1 cellular context compared by ENCODE assay signal in the genomic region with DNA sequence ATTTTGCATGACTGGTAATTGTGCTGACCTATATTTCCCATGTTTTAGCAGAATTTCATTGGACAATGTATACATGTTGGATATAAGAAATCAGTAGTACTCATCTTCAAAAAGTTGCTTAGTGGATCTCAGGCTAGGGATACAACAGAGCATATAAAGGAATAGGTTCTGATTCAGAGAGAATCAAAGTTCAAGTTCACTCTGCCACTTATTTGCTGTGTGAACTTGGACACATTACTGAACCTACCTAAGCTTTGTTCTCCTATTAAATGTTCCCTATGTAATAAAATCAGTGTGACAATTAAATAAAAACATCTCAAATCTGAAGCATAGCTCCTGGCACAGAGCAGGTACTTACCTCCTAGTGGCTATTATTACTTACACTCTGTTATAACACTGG.
TF ChIP-seq lines count a peak whose summit lies in the region.

No MANE protein-coding gene starts in this region.

TF ChIP-seq in GM12878, 131 proteins besides CTCF, POLR2A, EP300 and RAD21 (continued from another document):
- TF ChIP-seq, protein P1, sequence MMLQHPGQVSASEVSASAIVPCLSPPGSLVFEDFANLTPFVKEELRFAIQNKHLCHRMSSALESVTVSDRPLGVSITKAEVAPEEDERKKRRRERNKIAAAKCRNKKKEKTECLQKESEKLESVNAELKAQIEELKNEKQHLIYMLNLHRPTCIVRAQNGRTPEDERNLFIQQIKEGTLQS (IDR thresholded peaks at IDR 0.05; ENCODE audit: borderline replicate concordance, extremely low read depth, low read depth, low read length), result no peak
